12 cellular contexts compared by ENCODE assay signal in genomic region chr12:14387472-14387871, GRCh38. TPM values are rescaled to one million over a fixed set of nuclear protein-coding genes. Genes with fewer than 3 reads are reported as not detected.
DNase-seq lines count a peak whose midpoint lies in the region; ATAC-seq, FAIRE-seq and TF ChIP-seq lines count a peak whose summit lies in the region.
"Had no signal": no experiment of that assay in that cellular context is flagged by ENCODE, and none has a peak within 500 bp of the region (broad histone marks: within the 10 kb centered on the region; RNA-seq: fewer than 3 reads in every experiment).

No MANE protein-coding gene starts in this region.

- TF ChIP-seq CTCF in A549 (IDR thresholded peaks at IDR 0.05): no peak
- TF ChIP-seq CTCF in GM12865 (IDR thresholded peaks at IDR 0.05; ENCODE audit: insufficient read depth, low read depth, low read length, missing control alignments): no peak

- CTCF ChIA-PET in A549 (lab: Yijun Ruan, JAX): interaction anchor here (0.6 to 1.2 kb wide), 4 partner anchors 13 to 128 kb away, joined by 3 read pairs; no protein-coding TSS in a partner anchor

- H3K4me3 ChIP-seq in A549 (no peak overlapping the region), GM12865 (ENCODE audit: low read depth, low read length) (peak overlapping the region; percentile 80)
- H3K4me3 ChIP-seq: HAP-1 had no signal

- DNase-seq in A549 (ENCODE audit: low read depth in 1 of 2, low spot score in 1 of 2) (no peak), GM12865 (ENCODE audit: low read depth) (no peak), naive B cell (no peak), posterior cingulate gyrus (no peak), anterior cingulate cortex (lab: John Stamatoyannopoulos, UW) (no peak), NCI-H1436 (lab: John Stamatoyannopoulos, UW) (no peak), dermis blood vessel endothelial cell (no peak)
- DNase-seq in activated naive CD4-positive, alpha-beta T cell treated with anti-CD3 and anti-CD28 coated beads, Interleukin-2, amount 50 U/mL, for 72 hours (ENCODE audit: low spot score in 2 of 2): no peak
- DNase-seq: amygdala; mesendoderm; stimulated activated CD4-positive, alpha-beta T cell treated with anti-CD3 and anti-CD28 coated beads, Interleukin-2, amount 100 ng/mL, for 24 hours had no signal

- no peaks in the 10 kb centered on the region for H3K9me3 Mint-ChIP-seq in activated naive CD4-positive, alpha-beta T cell treated with anti-CD3 and anti-CD28 coated beads, Interleukin-2, amount 50 U/mL, for 72 hours
- peaks cover 0 to 12% (median 3%) of the 10 kb centered on the region in 7 donors for H3K9me3 Mint-ChIP-seq in naive B cell

- ATAC-seq in A549: no peak
- no peak for ATAC-seq in activated naive CD4-positive, alpha-beta T cell treated with anti-CD3 and anti-CD28 coated beads, Interleukin-2, amount 50 U/mL, for 72 hours
- ATAC-seq in naive B cell (ENCODE audit: low read depth in 2 of 2): no peak

- H3K4me2 ChIP-seq in A549: no peak overlapping the region

- H3K27ac Mint-ChIP-seq in activated naive CD4-positive, alpha-beta T cell treated with anti-CD3 and anti-CD28 coated beads, Interleukin-2, amount 50 U/mL, for 72 hours: peak overlapping the region; percentile 72 to 89
- H3K27ac Mint-ChIP-seq in naive B cell: peak overlapping the region in 4 of 6 donors; percentile 12 to 86 (median 64)

- peak overlapping the region in 4 of 8 donors; percentile 13 to 50 (median 34) for H3K4me3 Mint-ChIP-seq in naive B cell

- no peak for TF ChIP-seq POLR2A in A549 (IDR thresholded peaks at IDR 0.05; ENCODE audit: low read length)

- POLR2A ChIA-PET in A549 (lab: Yijun Ruan, JAX): no interaction called here

- no peak for TF ChIP-seq RAD21 in A549 (conservative IDR thresholded peaks at IDR 0.05 in 1 of 2, IDR thresholded peaks at IDR 0.05 in 1 of 2)

- peaks cover 13% of the 10 kb centered on the region; the same call in 2 of the 3 replicates for H3K9me3 ChIP-seq in A549

- intact Hi-C loops in posterior cingulate gyrus (cut with DNase I): no loop called here

- no peak for TF ChIP-seq EP300 in A549 (IDR thresholded peaks at IDR 0.05)

- peaks cover 17% of the 10 kb centered on the region; the same call in 2 of the 3 replicates for H3K4me1 ChIP-seq in A549

- H3K27ac ChIP-seq in A549: no peak overlapping the region

- WGBS in A549 (ENCODE audit: missing lambda C conversion rate): 96% methylated on average over 1 of the region's 1 CpG

- H3K27me3 Mint-ChIP-seq in naive B cell: no peaks in the 10 kb centered on the region

- peaks cover 34 to 78% (median 58%) of the 10 kb centered on the region in 3 donors for H3K4me1 Mint-ChIP-seq in naive B cell

- no peak for FAIRE-seq in A549 (lab: Jason Lieb, UNC)

- peaks cover 22 to 46% of the 10 kb centered on the region in 2 donors for H3K36me3 Mint-ChIP-seq in activated naive CD4-positive, alpha-beta T cell treated with anti-CD3 and anti-CD28 coated beads, Interleukin-2, amount 50 U/mL, for 72 hours
- H3K36me3 Mint-ChIP-seq in naive B cell: peaks cover 0 to 27% of the 10 kb centered on the region in 2 donors

TF ChIP-seq in A549, 52 proteins besides CTCF, POLR2A, EP300 and RAD21:
- TF ChIP-seq HDAC2 (IDR thresholded peaks at IDR 0.05): no peak
- peak; percentile 88 for TF ChIP-seq MAFK (IDR thresholded peaks at IDR 0.05; ENCODE audit: partially characterized antibody)

RNA-seq across cellular contexts. Expression of gene ATF7IP, which starts 22.0 kb away (rescaled TPM):
- polyA plus RNA-seq in A549 (2011; rRNA removed): 14.2 and 15.2 TPM in 2 replicates
- 2.4 and 2.9 TPM in 2 replicates for polyA plus RNA-seq in A549 (2012; cell fraction: cytosol; rRNA removed)
- polyA plus RNA-seq in A549 (2012; cell fraction: nucleus; rRNA removed): 4.5 and 9.7 TPM in 2 replicates
- 5.6 to 7.1 TPM (median 6.4 TPM) in 3 replicates for polyA plus RNA-seq in A549 (2017; fragmentation: RNase III; extraction: RNeasy Plus Mini Kit Qiagen cat#74134 plus additional on column Dnase treatment)
- 36.1 and 40.7 TPM in 2 replicates for polyA minus RNA-seq in A549 (2011; rRNA and poly(A)+ RNA removed)
- total RNA-seq in activated naive CD4-positive, alpha-beta T cell treated with anti-CD3 and anti-CD28 coated beads, Interleukin-2, amount 50 U/mL, for 72 hours: 10 to 100 TPM; 78.1 to 85.5 TPM
- 100 to 1,000 TPM; 192 to 410 (median 247) TPM for polyA plus RNA-seq in naive B cell (ENCODE audit: low read depth in 6 of 6)
- total RNA-seq in dermis blood vessel endothelial cell: 32.3 and 36.8 TPM in 2 replicates
